Comparison of ENCODE assay signal across 10 cellular contexts in the genomic region with DNA sequence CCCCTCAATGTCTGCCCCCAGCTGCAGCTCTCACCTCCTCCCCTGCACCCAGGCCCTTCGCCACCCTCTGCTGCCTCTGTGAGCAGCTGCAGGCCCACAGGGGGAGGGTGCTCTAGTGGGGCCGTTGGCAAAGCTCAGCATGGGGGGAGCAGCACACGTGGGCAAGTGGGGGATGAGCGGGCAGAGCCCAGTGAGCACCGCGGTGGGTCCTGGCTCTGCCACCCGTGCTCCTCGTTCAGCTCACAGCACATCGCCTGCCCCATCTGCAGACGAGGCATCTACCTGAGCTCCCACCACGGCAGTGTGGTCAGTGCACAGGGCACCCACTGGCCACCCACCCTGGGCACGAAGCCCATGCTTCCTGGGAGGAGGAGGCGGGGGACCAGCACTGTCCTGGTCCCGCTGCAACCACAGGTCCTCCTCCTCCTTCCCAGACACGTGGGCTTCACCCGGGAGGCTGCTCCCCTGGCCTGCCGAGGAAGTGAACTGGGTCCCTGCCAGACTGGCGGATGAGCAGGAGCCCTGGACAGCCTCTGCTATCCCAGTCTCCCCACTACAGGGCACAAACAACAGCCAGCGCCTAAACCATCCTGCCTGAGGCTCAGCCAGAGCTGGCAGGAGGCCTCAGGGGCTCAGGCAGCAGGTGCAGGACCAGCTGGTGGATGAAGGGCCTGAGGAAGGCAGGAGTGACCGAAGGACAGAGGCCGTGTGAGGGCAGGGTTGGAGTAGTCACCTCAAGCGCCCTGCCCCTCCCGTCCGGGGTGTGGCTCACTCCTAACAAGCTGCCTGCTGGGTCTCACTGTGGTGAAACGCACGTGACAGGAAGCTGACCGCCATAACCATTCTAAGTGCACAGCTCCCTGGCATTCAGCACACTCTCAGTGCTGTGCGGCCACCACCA.
DNase-seq lines count a peak whose midpoint lies in the region; ATAC-seq lines count a peak whose summit lies in the region.
"Had no signal": no experiment of that assay in that cellular context is flagged by ENCODE, and none has a peak within 500 bp of the region (broad histone marks: within the 10 kb centered on the region; RNA-seq: fewer than 3 reads in every experiment).

No MANE protein-coding gene starts in this region.

- DNase-seq in DMS 273 (lab: John Stamatoyannopoulos, UW; ENCODE audit: unreplicated experiment), result peak; percentile 54
- no peak for DNase-seq in DMS 273 treated with DMSO at 0.1 percent for 48 hours (lab: John Stamatoyannopoulos, UW)
- DNase-seq in NCI-H146 treated with DMSO at 0.1 percent for 48 hours (lab: John Stamatoyannopoulos, UW; ENCODE audit: unreplicated experiment), result peak; percentile 85
- peak; percentile 25 for DNase-seq in amniotic epithelial cell (ENCODE audit: low read depth)
- no peak for DNase-seq in naive thymus-derived CD4-positive, alpha-beta T cell
- no peak for DNase-seq in activated T-helper 2 cell treated with anti-CD3 and anti-CD28 coated beads, Interferon-gamma antibody, Interleukin-2, Interleukin-4, amounts not matched to agents 10 μg/mL and 5 μg/mL and 100 μg/mL, durations not matched to agents 14 hours and 24 hours and 36 hours (ENCODE audit: low spot score)
- no peak for DNase-seq in SKM-1 (lab: John Stamatoyannopoulos, UW; ENCODE audit: unreplicated experiment)
- DNase-seq: T1000 had no signal

- H3K4me3 ChIP-seq in naive thymus-derived CD4-positive, alpha-beta T cell (ENCODE audit: low read length), result no peak overlapping the region

- H3K4me1 ChIP-seq in naive thymus-derived CD4-positive, alpha-beta T cell (ENCODE audit: control insufficient read depth in 2 of 2, insufficient read depth in 2 of 2, low read length in 2 of 2), result peaks cover 10% of the 10 kb centered on the region in 2 donors

- CTCF ChIA-PET in naive thymus-derived CD4-positive, alpha-beta T cell (lab: Charles Lee), result no interaction called here

- POLR2A ChIA-PET in naive thymus-derived CD4-positive, alpha-beta T cell (lab: Charles Lee), result interaction anchor here (0.6 to 3.6 kb wide), 2 partner anchors 11 to 49 kb away, joined by 4 to 16 read pairs; no protein-coding TSS in a partner anchor

- intact Hi-C loops in naive thymus-derived CD4-positive, alpha-beta T cell (cut with micrococcal nuclease), result loop anchor here in 1 of 2 donors (1.0 kb wide), 1 partner anchor 11 kb away; no protein-coding TSS in a partner anchor
- intact Hi-C loops in activated T-helper 2 cell treated with anti-CD3 and anti-CD28 coated beads, Interferon-gamma antibody, Interleukin-2, Interleukin-4, amounts not matched to agents 10 μg/mL and 5 μg/mL and 100 μg/mL, durations not matched to agents 14 hours and 24 hours and 36 hours (cut with micrococcal nuclease), result no loop called here

- peak overlapping the region in 3 of 10 donors; percentile 35 to 75 (median 50) for H3K4me3 Mint-ChIP-seq in naive thymus-derived CD4-positive, alpha-beta T cell
- H3K4me3 Mint-ChIP-seq in activated T-helper 2 cell treated with anti-CD3 and anti-CD28 coated beads, Interferon-gamma antibody, Interleukin-2, Interleukin-4, amounts not matched to agents 10 μg/mL and 5 μg/mL and 100 μg/mL, durations not matched to agents 14 hours and 24 hours and 36 hours (ENCODE audit: low read depth), result no peak overlapping the region

- no peaks in the 10 kb centered on the region for H3K9me3 Mint-ChIP-seq in naive thymus-derived CD4-positive, alpha-beta T cell
- H3K9me3 Mint-ChIP-seq in activated T-helper 2 cell treated with anti-CD3 and anti-CD28 coated beads, Interferon-gamma antibody, Interleukin-2, Interleukin-4, amounts not matched to agents 10 μg/mL and 5 μg/mL and 100 μg/mL, durations not matched to agents 14 hours and 24 hours and 36 hours, result no peaks in the 10 kb centered on the region

- peak; percentile 71 for ATAC-seq in naive thymus-derived CD4-positive, alpha-beta T cell
- ATAC-seq in HG02938 (IDR thresholded peaks at IDR 0.05; ENCODE audit: unreplicated experiment), result no peak

- no peaks in the 10 kb centered on the region for H3K27me3 Mint-ChIP-seq in naive thymus-derived CD4-positive, alpha-beta T cell
- H3K27me3 Mint-ChIP-seq in activated T-helper 2 cell treated with anti-CD3 and anti-CD28 coated beads, Interferon-gamma antibody, Interleukin-2, Interleukin-4, amounts not matched to agents 10 μg/mL and 5 μg/mL and 100 μg/mL, durations not matched to agents 14 hours and 24 hours and 36 hours (ENCODE audit: low read depth), result no peaks in the 10 kb centered on the region

- peaks cover 16 to 36% (median 20%) of the 10 kb centered on the region in 7 donors for H3K4me1 Mint-ChIP-seq in naive thymus-derived CD4-positive, alpha-beta T cell
- H3K4me1 Mint-ChIP-seq in activated T-helper 2 cell treated with anti-CD3 and anti-CD28 coated beads, Interferon-gamma antibody, Interleukin-2, Interleukin-4, amounts not matched to agents 10 μg/mL and 5 μg/mL and 100 μg/mL, durations not matched to agents 14 hours and 24 hours and 36 hours (ENCODE audit: low read depth), result peaks cover 6% of the 10 kb centered on the region

- H3K36me3 ChIP-seq in naive thymus-derived CD4-positive, alpha-beta T cell (ENCODE audit: control insufficient read depth in 2 of 3, insufficient read depth in 3 of 3, low read length in 3 of 3), result peaks cover 0 to 3% (median 0%) of the 10 kb centered on the region in 3 experiments

- H3K9me3 ChIP-seq in naive thymus-derived CD4-positive, alpha-beta T cell (ENCODE audit: control insufficient read depth in 2 of 3, low read length in 3 of 3), result no peaks in the 10 kb centered on the region

- no peak overlapping the region for H3K27ac ChIP-seq in naive thymus-derived CD4-positive, alpha-beta T cell (ENCODE audit: low read depth, low read length)
- H3K27ac ChIP-seq: 22Rv1 had no signal

- no peaks in the 10 kb centered on the region for H3K27me3 ChIP-seq in naive thymus-derived CD4-positive, alpha-beta T cell (ENCODE audit: control insufficient read depth in 2 of 2, insufficient read depth in 2 of 2, low read length in 2 of 2)

- no peaks in the 10 kb centered on the region for H3K36me3 Mint-ChIP-seq in naive thymus-derived CD4-positive, alpha-beta T cell
- H3K36me3 Mint-ChIP-seq in activated T-helper 2 cell treated with anti-CD3 and anti-CD28 coated beads, Interferon-gamma antibody, Interleukin-2, Interleukin-4, amounts not matched to agents 10 μg/mL and 5 μg/mL and 100 μg/mL, durations not matched to agents 14 hours and 24 hours and 36 hours (ENCODE audit: low read depth), result no peaks in the 10 kb centered on the region

- H3K27ac Mint-ChIP-seq in naive thymus-derived CD4-positive, alpha-beta T cell, result peak overlapping the region; percentile 2 to 88 (median 70)
- no peak overlapping the region for H3K27ac Mint-ChIP-seq in activated T-helper 2 cell treated with anti-CD3 and anti-CD28 coated beads, Interferon-gamma antibody, Interleukin-2, Interleukin-4, amounts not matched to agents 10 μg/mL and 5 μg/mL and 100 μg/mL, durations not matched to agents 14 hours and 24 hours and 36 hours

Comparison
In these comparisons a context has a peak if more than half of its experiments do, and no peak if none do; other contexts are left out.
1. DNase-seq: peak in DMS 273 (single experiment), NCI-H146 treated with DMSO at 0.1 percent for 48 hours (single experiment) and amniotic epithelial cell (single experiment); none in DMS 273 treated with DMSO at 0.1 percent for 48 hours (single experiment), naive thymus-derived CD4-positive, alpha-beta T cell (0 of 9), activated T-helper 2 cell treated with anti-CD3 and anti-CD28 coated beads, Interferon-gamma antibody, Interleukin-2, Interleukin-4, amounts not matched to agents 10 μg/mL and 5 μg/mL and 100 μg/mL, durations not matched to agents 14 hours and 24 hours and 36 hours (single experiment) and SKM-1 (single experiment).